In the genomic region with DNA sequence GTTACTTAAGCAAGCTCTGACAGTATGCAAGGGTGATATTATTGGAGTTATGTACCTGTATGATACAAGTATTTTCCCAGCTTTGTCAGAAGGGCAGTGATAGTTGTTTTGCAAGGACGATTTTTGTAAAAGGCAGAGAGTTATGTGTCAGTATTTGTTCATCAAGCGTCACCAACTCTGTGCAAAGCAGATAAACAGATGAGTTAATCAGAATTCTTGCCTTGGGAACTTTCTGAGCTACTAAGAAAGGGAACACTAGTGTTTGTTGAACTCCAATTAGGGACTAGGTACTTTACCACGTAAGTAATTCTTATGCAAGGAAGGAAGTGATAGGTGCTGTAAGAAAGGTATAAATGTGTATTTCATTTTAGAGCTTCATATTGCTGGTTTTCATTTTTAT, we compare ENCODE assay signal across 8 cellular contexts. TPM values are rescaled to one million over a fixed set of nuclear protein-coding genes. Genes with fewer than 3 reads are reported as not detected.
DNase-seq lines count a peak whose midpoint lies in the region; ATAC-seq, FAIRE-seq and TF ChIP-seq lines count a peak whose summit lies in the region.

No MANE protein-coding gene starts in this region.

- H3K9me3 ChIP-seq in H1 (ENCODE audit: insufficient read depth in 2 of 2, low read depth in 1 of 2, low read length in 1 of 2) (no peaks in the 10 kb centered on the region), neuron (ENCODE audit: low read length) (no peaks in the 10 kb centered on the region)

- no peak for FAIRE-seq in H1 (lab: Jason Lieb, UNC)

- H3K4me1 ChIP-seq in H1 (replicated peaks in 1 of 4; ENCODE audit: control insufficient read depth in 3 of 4, insufficient read depth in 4 of 4, low read length in 3 of 4) (peaks cover 0 to 7% (median 6%) of the 10 kb centered on the region in 4 experiments; a peak in 4 of 7 replicates), neuron (ENCODE audit: insufficient read depth, low read length) (peaks cover 22% of the 10 kb centered on the region)

- no peak overlapping the region for H2BK120ac ChIP-seq in H1 (replicated peaks; ENCODE audit: low read depth, low read length)

- H3K36me3 Mint-ChIP-seq in activated CD4-positive, alpha-beta T cell treated with anti-CD3 and anti-CD28 coated beads, Interleukin-2, amount 10 ng/mL, durations not matched to agents 7 days and 5 days (ENCODE audit: low read depth) = no peaks in the 10 kb centered on the region

- peaks cover 0 to 57% of the 10 kb centered on the region in 2 experiments; a peak in 3 of 4 replicates for H3K79me2 ChIP-seq in H1 (ENCODE audit: control insufficient read depth in 1 of 2, insufficient read depth in 2 of 2, low read length in 2 of 2)

- H3K4ac ChIP-seq in H1 (replicated peaks; ENCODE audit: insufficient read length, low read depth, low read length) = no peak overlapping the region

- H3K4me3 ChIP-seq in GM12864 (ENCODE audit: low read depth, low read length) (peak overlapping the region; percentile 71), H1 (ENCODE audit: extremely low read depth in 1 of 4, insufficient read depth in 2 of 4, low read depth in 3 of 4, low read length in 4 of 4) (peak overlapping the region; percentile 81 to 87 (median 84); a peak in 5 of 8 replicates), neuron (ENCODE audit: low read length) (peak overlapping the region; percentile 97)

- no peak overlapping the region for H3K14ac ChIP-seq in H1 (ENCODE audit: insufficient read length)

- H2AFZ ChIP-seq in H1 (ENCODE audit: low read length) (no peak overlapping the region), neuron (ENCODE audit: low read depth, low read length) (no peak overlapping the region)

- POLR2A ChIA-PET in H1 (lab: Charles Lee; ENCODE audit: partially characterized antibody) = interaction anchor here (0.7 to 1.1 kb wide), 3 partner anchors 10 to 14 kb away, joined by 3 read pairs; no protein-coding TSS in a partner anchor
- POLR2A ChIA-PET in activated CD4-positive, alpha-beta T cell treated with anti-CD3 and anti-CD28 coated beads, Interleukin-2, amount 10 ng/mL, durations not matched to agents 7 days and 5 days (lab: Charles Lee) = interaction anchor here (0.7 to 0.8 kb wide), 2 partner anchors 1080 to 1620 kb away, joined by 3 read pairs; partner anchors contain the start of gene BTBD10

- TF ChIP-seq RAD21 in H1 (IDR thresholded peaks at IDR 0.05 in 1 of 2, conservative IDR thresholded peaks at IDR 0.05 in 1 of 2; ENCODE audit: low read depth in 2 of 2, low read length in 2 of 2) = no peak

- no peaks in the 10 kb centered on the region; the same call in 1 of the 2 replicates for H3K79me1 ChIP-seq in H1 (ENCODE audit: low read depth, low read length)

- H4K5ac ChIP-seq in H1 (ENCODE audit: insufficient read length, low read depth, low read length) = no peak overlapping the region

- no peak overlapping the region for H3K27ac Mint-ChIP-seq in activated CD4-positive, alpha-beta T cell treated with anti-CD3 and anti-CD28 coated beads, Interleukin-2, amount 10 ng/mL, durations not matched to agents 7 days and 5 days

- H3K9ac ChIP-seq in H1 (replicated peaks in 1 of 4; ENCODE audit: extremely low read depth in 1 of 4, low read depth in 3 of 4, low read length in 3 of 4) = peak overlapping the region in 1 of 4 experiments; percentile 24; a peak in 1 of 7 replicates

- 40% methylated on average over 3 of the region's 3 CpGs; no CpG with 5 or more reads in 1 of the 2 experiments for WGBS in H1 (ENCODE audit: extremely low coverage in 1 of 2, insufficient coverage in 1 of 2, insufficient read length in 1 of 2, insufficient replicate concordance in 2 of 2, low coverage in 1 of 2, low lambda C conversion rate in 2 of 2, missing lambda C conversion rate in 1 of 2), 2 experiments

- TF ChIP-seq CTCF in GM12864 (IDR thresholded peaks at IDR 0.05; ENCODE audit: low read depth, low read length, missing control alignments) (no peak), H1 (IDR thresholded peaks at IDR 0.05; ENCODE audit: control extremely low read depth in 1 of 3, insufficient read depth in 1 of 3, low read depth in 1 of 3, low read length in 3 of 3) (no peak)

- H2BK5ac ChIP-seq in H1 (ENCODE audit: low read depth, low read length) = no peak overlapping the region

- peak overlapping the region; percentile 61 to 85 for H3K4me2 ChIP-seq in H1 (ENCODE audit: insufficient read depth in 1 of 2, low read depth in 2 of 2, low read length in 2 of 2)

- H3K18ac ChIP-seq in H1 (ENCODE audit: extremely low read depth, low read length) = no peak overlapping the region

- H2BK12ac ChIP-seq in H1 (ENCODE audit: low read depth, low read length) = no peak overlapping the region

- CTCF ChIA-PET in H1 (lab: Charles Lee; ENCODE audit: partially characterized antibody) = interaction anchor here (0.8 to 1.2 kb wide), 4 partner anchors 9 to 55 kb away, joined by 3 to 4 read pairs (median 3); no protein-coding TSS in a partner anchor
- CTCF ChIA-PET in activated CD4-positive, alpha-beta T cell treated with anti-CD3 and anti-CD28 coated beads, Interleukin-2, amount 10 ng/mL, durations not matched to agents 7 days and 5 days (lab: Charles Lee) = interaction anchor here (1.2 to 1.6 kb wide), 3 partner anchors 12 to 16 kb away, joined by 3 to 5 read pairs (median 5); no protein-coding TSS in a partner anchor

- no peaks in the 10 kb centered on the region for H3K9me3 Mint-ChIP-seq in activated CD4-positive, alpha-beta T cell treated with anti-CD3 and anti-CD28 coated beads, Interleukin-2, amount 10 ng/mL, durations not matched to agents 7 days and 5 days

- TF ChIP-seq POLR2A in H1 (IDR thresholded peaks at IDR 0.05; ENCODE audit: control extremely low read depth in 1 of 2, low read depth in 2 of 2, low read length in 2 of 2) = no peak

- intact Hi-C loops in posterior vena cava (cut with DNase I) = loop anchor here in 1 of 2 donors (2.0 kb wide), 1 partner anchor 28 kb away; no protein-coding TSS in a partner anchor

- no peak overlapping the region for H2AK5ac ChIP-seq in H1 (ENCODE audit: low read depth, low read length)

- H2BK20ac ChIP-seq in H1 (ENCODE audit: low read length) = no peak overlapping the region

- H4K8ac ChIP-seq in H1 (ENCODE audit: extremely low read depth, insufficient read depth, low read length) = no peak overlapping the region

- no peak overlapping the region for H2BK15ac ChIP-seq in H1 (ENCODE audit: low read length)

- peaks cover 7% of the 10 kb centered on the region for H3K27me3 Mint-ChIP-seq in activated CD4-positive, alpha-beta T cell treated with anti-CD3 and anti-CD28 coated beads, Interleukin-2, amount 10 ng/mL, durations not matched to agents 7 days and 5 days

- peaks cover 0 to 1% of the 10 kb centered on the region in 2 experiments for H4K20me1 ChIP-seq in H1 (replicated peaks in 1 of 2; ENCODE audit: control insufficient read depth in 1 of 2, insufficient read depth in 2 of 2, low read length in 2 of 2)

- no peaks in the 10 kb centered on the region for H3K27me3 ChIP-seq in H1 (replicated peaks in 1 of 4; ENCODE audit: control insufficient read depth in 3 of 4, extremely low read depth in 1 of 4, insufficient read depth in 3 of 4, low read length in 3 of 4)
- H3K27me3 ChIP-seq in neuron (ENCODE audit: insufficient read depth, low read length) = no peaks in the 10 kb centered on the region

- H3K23ac ChIP-seq in H1 (ENCODE audit: insufficient read length) = no peak overlapping the region

- no peak overlapping the region for H3K56ac ChIP-seq in H1 (replicated peaks; ENCODE audit: insufficient read length, low read depth, low read length)

- no peak overlapping the region for H3K27ac ChIP-seq in H1 (ENCODE audit: low read depth, low read length)

- H4K91ac ChIP-seq in H1 (replicated peaks; ENCODE audit: insufficient read length, low read length) = no peak overlapping the region

- ATAC-seq in HG03139 (IDR thresholded peaks at IDR 0.05; ENCODE audit: unreplicated experiment) = no peak

- no peaks in the 10 kb centered on the region for H3K36me3 ChIP-seq in H1 (ENCODE audit: control insufficient read depth in 2 of 4, insufficient read depth in 4 of 4, low read length in 3 of 4)
- H3K36me3 ChIP-seq in neuron (ENCODE audit: insufficient read depth, low read length) = no peaks in the 10 kb centered on the region

- peaks cover 2% of the 10 kb centered on the region; the same call in 1 of the 2 replicates for H3K23me2 ChIP-seq in H1 (ENCODE audit: low read depth, low read length)

- no peak for DNase-seq in GM12864 (ENCODE audit: low read depth)
- peak; percentile 23 for DNase-seq in NCI-H460 (ENCODE audit: extremely low read depth, low read depth)
- no peak for DNase-seq in H1 (ENCODE audit: low read depth in 1 of 2, low spot score in 2 of 2)
- DNase-seq in posterior vena cava (ENCODE audit: low spot score) = no peak
- DNase-seq in activated CD4-positive, alpha-beta T cell treated with anti-CD3 and anti-CD28 coated beads, Interleukin-2, amount 10 ng/mL, durations not matched to agents 7 days and 5 days = no peak
- DNase-seq in SHP77 (lab: John Stamatoyannopoulos, UW) = no peak

- no peak overlapping the region for H3K4me3 Mint-ChIP-seq in activated CD4-positive, alpha-beta T cell treated with anti-CD3 and anti-CD28 coated beads, Interleukin-2, amount 10 ng/mL, durations not matched to agents 7 days and 5 days

- TF ChIP-seq EP300 in H1 (IDR thresholded peaks at IDR 0.05; ENCODE audit: borderline replicate concordance in 1 of 2, low read depth in 2 of 2, low read length in 2 of 2) = no peak

- peaks cover 32% of the 10 kb centered on the region for H3K4me1 Mint-ChIP-seq in activated CD4-positive, alpha-beta T cell treated with anti-CD3 and anti-CD28 coated beads, Interleukin-2, amount 10 ng/mL, durations not matched to agents 7 days and 5 days

TF ChIP-seq in H1, 55 proteins besides CTCF, POLR2A, EP300 and RAD21 (continues in another document):
- TF ChIP-seq, protein P1, sequence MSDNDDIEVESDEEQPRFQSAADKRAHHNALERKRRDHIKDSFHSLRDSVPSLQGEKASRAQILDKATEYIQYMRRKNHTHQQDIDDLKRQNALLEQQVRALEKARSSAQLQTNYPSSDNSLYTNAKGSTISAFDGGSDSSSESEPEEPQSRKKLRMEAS (IDR thresholded peaks at IDR 0.05) = no peak
- TF ChIP-seq RBBP5 (IDR thresholded peaks at IDR 0.05; ENCODE audit: borderline replicate concordance, low read depth, low read length) = no peak

RNA-seq across cellular contexts. Expression of gene USP47, which starts 1.5 kb away (rescaled TPM):
- total RNA-seq in NCI-H460 (2014; rRNA removed; shearing (Covaris generic)) = 27.0 and 33.5 TPM in 2 replicates
- 20.5 and 21.9 TPM in 2 replicates for polyA plus RNA-seq in NCI-H460 (2014; cell fraction: nucleus; rRNA removed)
- 21.1 and 21.3 TPM in 2 replicates for total RNA-seq in H1 (2021; fragmentation: NEBNext Ultra II Directional; extraction: Animal tissue kit (Norgen Biotek cat#: 25700))
- 3.3 and 4.2 TPM in 2 replicates for polyA plus RNA-seq in H1 (2011; rRNA removed)
- polyA plus RNA-seq in H1 (2011; cell fraction: cytosol; rRNA removed) = 7.1 TPM
- polyA plus RNA-seq in H1 (2011; cell fraction: nucleus; rRNA removed) = 5.6 TPM
- 10.6 to 19.4 TPM (median 12.9 TPM) in 4 replicates for polyA plus RNA-seq in H1 (2012, experiment 1 of 2)
- 0.62 TPM for polyA plus RNA-seq in H1 (2012, experiment 2 of 2)
- polyA plus RNA-seq in H1 (2013, experiment 1 of 2) = 12.5 TPM
- polyA plus RNA-seq in H1 (2013, experiment 2 of 2) = 13.4 TPM
- 16.8 and 22.6 TPM in 2 replicates for polyA minus RNA-seq in H1 (2011; rRNA and poly(A)+ RNA removed)
- polyA minus RNA-seq in H1 (2011; cell fraction: cytosol; rRNA and poly(A)+ RNA removed) = 10.8 TPM
- polyA minus RNA-seq in H1 (2011; cell fraction: nucleus; rRNA and poly(A)+ RNA removed) = 48.4 TPM
- 10 to 100 TPM; 49.4 to 57.8 TPM for total RNA-seq in posterior vena cava
- 10 to 100 TPM; 38.2 to 42.5 TPM for total RNA-seq in activated CD4-positive, alpha-beta T cell treated with anti-CD3 and anti-CD28 coated beads, Interleukin-2, amount 10 ng/mL, durations not matched to agents 7 days and 5 days
